8 cellular contexts compared by ENCODE assay signal in the genomic region with DNA sequence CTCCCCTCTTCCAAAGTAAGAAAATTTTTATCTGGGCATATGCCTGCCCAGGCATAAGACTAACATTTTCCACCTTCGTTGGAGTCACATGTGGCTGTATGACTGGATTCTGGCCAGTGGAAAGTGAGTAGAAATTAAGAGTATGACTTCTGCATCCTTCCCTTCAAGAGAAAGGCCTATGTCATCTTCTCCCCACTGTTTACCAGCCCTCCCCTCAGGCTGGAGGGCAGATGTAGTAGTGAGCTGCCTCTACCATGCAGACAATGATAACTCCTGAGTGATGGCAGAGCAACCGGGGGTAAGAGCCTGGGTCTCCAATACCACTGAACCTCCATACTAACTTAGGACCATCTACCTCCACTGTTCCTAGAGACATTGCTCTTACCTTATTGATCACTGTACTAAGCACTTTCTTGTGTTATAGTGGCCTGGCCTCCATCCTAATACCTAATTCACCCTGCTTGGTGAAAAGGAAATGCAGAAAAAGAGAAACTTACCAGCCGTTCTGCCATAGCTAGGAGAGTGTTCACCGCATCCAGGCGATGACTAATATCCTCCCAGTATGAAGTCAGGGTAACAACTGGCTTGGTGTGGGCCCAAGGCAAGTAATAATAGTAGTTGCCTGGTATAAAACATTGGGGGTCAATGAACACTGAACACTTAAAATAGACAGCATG.
A peak's percentile ranks its signal among the peaks of the same experiment; 100 is the strongest.
DNase-seq lines count a peak whose midpoint lies in the region; ATAC-seq and TF ChIP-seq lines count a peak whose summit lies in the region.

No MANE protein-coding gene starts in this region.

- TF ChIP-seq CTCF in cardiac fibroblast (IDR thresholded peaks at IDR 0.05; ENCODE audit: low read depth, low read length): no peak
- no peak for TF ChIP-seq CTCF in right atrium auricular region (IDR thresholded peaks at IDR 0.05)

- peak overlapping the region; percentile 66 for H3K27ac ChIP-seq in SJSA1
- H3K27ac ChIP-seq in right atrium auricular region: no peak overlapping the region

- DNase-seq in ELR (ENCODE audit: low read depth) (peak; percentile 90), SJSA1 (ENCODE audit: low read depth in 1 of 2, low spot score in 2 of 2) (peak; percentile 59 to 71), cardiac fibroblast (ENCODE audit: low read depth in 2 of 2) (peak; percentile 59 to 85), NAMALWA (ENCODE audit: low spot score) (no peak), NCI-H446 treated with DMSO at 0.1 percent for 48 hours (lab: John Stamatoyannopoulos, UW) (no peak), right atrium auricular region (ENCODE audit: low spot score) (no peak)
- DNase-seq in stimulated activated CD4-positive, alpha-beta T cell treated with anti-CD3 and anti-CD28 coated beads, Interleukin-12 subunit alpha, Interleukin-12 subunit beta, amount 100 ng/mL, for 4 hours: peak; percentile 23

- H3K4me3 ChIP-seq in SJSA1 (no peak overlapping the region), cardiac fibroblast (replicated peaks in 1 of 2; ENCODE audit: low read depth in 2 of 2, low read length in 2 of 2) (no peak overlapping the region), right atrium auricular region (no peak overlapping the region)

- H3K36me3 ChIP-seq in SJSA1 (peaks cover 82% of the 10 kb centered on the region), right atrium auricular region (peaks cover 13% of the 10 kb centered on the region)

- H3K27me3 ChIP-seq in SJSA1 (replicated peaks) (no peaks in the 10 kb centered on the region), right atrium auricular region (no peaks in the 10 kb centered on the region)

- ATAC-seq in HG02759 (IDR thresholded peaks at IDR 0.05; ENCODE audit: unreplicated experiment): no peak

- H3K9me3 ChIP-seq in SJSA1 (replicated peaks): no peaks in the 10 kb centered on the region
- no peaks in the 10 kb centered on the region for H3K9me3 ChIP-seq in right atrium auricular region

- H3K4me1 ChIP-seq in SJSA1 (replicated peaks) (peaks cover 72% of the 10 kb centered on the region), right atrium auricular region (peaks cover 0 to 6% of the 10 kb centered on the region in 2 donors)

Comparison
In these comparisons a context has a peak if more than half of its experiments do, and no peak if none do; other contexts are left out.
1. DNase-seq: peak in ELR (single experiment), SJSA1 (2 of 2), cardiac fibroblast (2 of 2) and stimulated activated CD4-positive, alpha-beta T cell treated with anti-CD3 and anti-CD28 coated beads, Interleukin-12 subunit alpha, Interleukin-12 subunit beta, amount 100 ng/mL, for 4 hours (single experiment); none in NAMALWA (single experiment), NCI-H446 treated with DMSO at 0.1 percent for 48 hours (single experiment) and right atrium auricular region (single experiment).